9 cellular contexts compared by ENCODE assay signal in the genomic region with DNA sequence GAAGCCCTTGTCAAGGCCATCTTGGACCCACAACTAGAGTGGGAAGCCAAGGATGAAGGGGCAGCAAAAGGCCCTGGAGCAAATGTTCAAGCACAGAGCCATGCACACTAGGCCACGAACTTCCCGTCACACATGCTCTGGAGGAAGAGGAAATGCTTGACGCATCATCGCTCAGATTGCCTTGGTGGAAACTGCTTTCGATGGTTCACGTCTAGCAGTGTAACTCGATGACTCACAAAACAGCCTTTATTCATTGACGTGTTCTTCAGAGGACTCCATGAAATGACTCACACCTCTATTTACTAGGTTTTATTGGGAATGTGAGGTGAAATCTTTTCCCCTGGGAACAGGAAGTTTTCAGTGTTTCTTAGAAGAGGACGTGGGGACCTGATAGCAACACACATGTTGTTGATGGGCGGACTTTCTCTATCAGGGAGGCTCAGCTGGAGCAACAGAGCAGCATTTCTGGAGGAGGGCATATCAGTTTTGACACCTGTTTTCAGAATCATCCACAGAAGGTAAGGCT.
DNase-seq lines count a peak whose midpoint lies in the region; ATAC-seq and TF ChIP-seq lines count a peak whose summit lies in the region.
"Had no signal": no experiment of that assay in that cellular context is flagged by ENCODE, and none has a peak within 500 bp of the region (broad histone marks: within the 10 kb centered on the region; RNA-seq: fewer than 3 reads in every experiment).

No MANE protein-coding gene starts in this region.

- H3K36me3 Mint-ChIP-seq in chondrocyte (ENCODE audit: low read depth) (no peaks in the 10 kb centered on the region), osteocyte (ENCODE audit: unreplicated experiment) (no peaks in the 10 kb centered on the region)
- H3K36me3 Mint-ChIP-seq: T-cell had no signal

- H3K4me3 Mint-ChIP-seq in chondrocyte (ENCODE audit: unreplicated experiment): no peak overlapping the region
- no peak overlapping the region for H3K4me3 Mint-ChIP-seq in osteocyte (ENCODE audit: unreplicated experiment)
- H3K4me3 Mint-ChIP-seq: T-cell had no signal

- H3K27ac Mint-ChIP-seq in chondrocyte (ENCODE audit: unreplicated experiment) (no peak overlapping the region), osteocyte (ENCODE audit: unreplicated experiment) (no peak overlapping the region)
- H3K27ac Mint-ChIP-seq: T-cell had no signal

- H3K4me1 Mint-ChIP-seq in chondrocyte (ENCODE audit: low read depth) (no peaks in the 10 kb centered on the region), osteocyte (ENCODE audit: unreplicated experiment) (no peaks in the 10 kb centered on the region)

- H3K4me1 ChIP-seq in RWPE2 (ENCODE audit: insufficient read depth, poor library complexity, severe bottlenecking): no peaks in the 10 kb centered on the region

- no peaks in the 10 kb centered on the region for H3K36me3 ChIP-seq in RWPE2 (ENCODE audit: low read depth)

- peak; percentile 61 for ATAC-seq in GM18870 (IDR thresholded peaks at IDR 0.05; ENCODE audit: unreplicated experiment)
- ATAC-seq in RWPE2 (ENCODE audit: low read depth): peak; percentile 95
- no peak for ATAC-seq in GM21447 (IDR thresholded peaks at IDR 0.05; ENCODE audit: unreplicated experiment)
- ATAC-seq: T-cell had no signal

- no peaks in the 10 kb centered on the region for H3K9me3 ChIP-seq in RWPE2 (ENCODE audit: severe bottlenecking)

- peak overlapping the region; percentile 41 for H3K27ac ChIP-seq in RWPE2 (ENCODE audit: poor library complexity, severe bottlenecking)

- H3K27me3 Mint-ChIP-seq in chondrocyte (ENCODE audit: low read depth): no peaks in the 10 kb centered on the region
- H3K27me3 Mint-ChIP-seq in osteocyte (ENCODE audit: unreplicated experiment): no peaks in the 10 kb centered on the region

- DNase-seq in RWPE2 (ENCODE audit: low spot score): peak; percentile 65
- peak; percentile 100 for DNase-seq in fibroblast of mammary gland (ENCODE audit: low read depth)
- peak; percentile 30 to 56 for DNase-seq in stimulated activated CD4-positive, alpha-beta T cell treated with anti-CD3 and anti-CD28 coated beads, Interleukin-15, amount 100 ng/mL, for 48 hours (ENCODE audit: low read depth in 2 of 2)
- DNase-seq in chondrocyte (ENCODE audit: low spot score): no peak
- DNase-seq in osteocyte (ENCODE audit: extremely low spot score, unreplicated experiment): no peak
- no peak for DNase-seq in NCI-H2171 treated with DMSO at 0.1 percent for 48 hours (lab: John Stamatoyannopoulos, UW)

- TF ChIP-seq CTCF in RWPE2 (IDR thresholded peaks at IDR 0.05; ENCODE audit: poor library complexity, severe bottlenecking) (no peak), fibroblast of mammary gland (conservative IDR thresholded peaks at IDR 0.05; ENCODE audit: control insufficient read depth, insufficient read depth, low read depth, low read length) (no peak), chondrocyte (IDR thresholded peaks at IDR 0.05) (no peak), osteocyte (IDR thresholded peaks at IDR 0.05) (no peak)

- no peaks in the 10 kb centered on the region for H3K9me3 Mint-ChIP-seq in chondrocyte (ENCODE audit: low read depth)
- H3K9me3 Mint-ChIP-seq in osteocyte (ENCODE audit: unreplicated experiment): peaks cover 6% of the 10 kb centered on the region
- H3K9me3 Mint-ChIP-seq: T-cell had no signal

- H3K27me3 ChIP-seq in RWPE2 (ENCODE audit: insufficient read depth, poor library complexity, severe bottlenecking): no peaks in the 10 kb centered on the region

- no peak overlapping the region for H3K4me3 ChIP-seq in RWPE2 (ENCODE audit: severe bottlenecking)
- H3K4me3 ChIP-seq in fibroblast of mammary gland (ENCODE audit: control insufficient read depth, low read depth, low read length): no peak overlapping the region

Comparison
In these comparisons a context has a peak if more than half of its experiments do, and no peak if none do; other contexts are left out.
1. DNase-seq: peak in RWPE2 (single experiment), fibroblast of mammary gland (single experiment) and stimulated activated CD4-positive, alpha-beta T cell treated with anti-CD3 and anti-CD28 coated beads, Interleukin-15, amount 100 ng/mL, for 48 hours (2 of 2); none in chondrocyte (single experiment), osteocyte (single experiment) and NCI-H2171 treated with DMSO at 0.1 percent for 48 hours (single experiment).